Comparison of ENCODE assay signal across 13 cellular contexts in genomic region chr11:91163619-91164451, GRCh38.
DNase-seq lines count a peak whose midpoint lies in the region; ATAC-seq, FAIRE-seq and TF ChIP-seq lines count a peak whose summit lies in the region.
"Had no signal": no experiment of that assay in that cellular context is flagged by ENCODE, and none has a peak within 500 bp of the region (broad histone marks: within the 10 kb centered on the region; RNA-seq: fewer than 3 reads in every experiment).

No MANE protein-coding gene starts in this region.

- no peaks in the 10 kb centered on the region for H3K9me2 ChIP-seq in PC-9 (ENCODE audit: insufficient read depth)

- H3K4me1 ChIP-seq in PC-9 (replicated peaks; ENCODE audit: insufficient read depth), result peaks cover 21% of the 10 kb centered on the region
- H3K4me1 ChIP-seq in pancreas, result peaks cover 0 to 9% (median 0%) of the 10 kb centered on the region in 3 donors
- no peaks in the 10 kb centered on the region for H3K4me1 ChIP-seq in CD8-positive, alpha-beta T cell (ENCODE audit: insufficient read depth, low read length)

- H3K36me3 ChIP-seq in PC-9 (ENCODE audit: low read depth), result no peaks in the 10 kb centered on the region
- no peaks in the 10 kb centered on the region for H3K36me3 ChIP-seq in pancreas
- no peaks in the 10 kb centered on the region for H3K36me3 ChIP-seq in CD8-positive, alpha-beta T cell (ENCODE audit: insufficient read depth, low read length)

- H4K20me1 ChIP-seq in PC-9 (ENCODE audit: insufficient read depth), result no peaks in the 10 kb centered on the region

- no peaks in the 10 kb centered on the region for H3K36me3 Mint-ChIP-seq in CD8-positive, alpha-beta T cell
- H3K36me3 Mint-ChIP-seq in activated T-helper 17 cell treated with anti-CD3 and anti-CD28 coated beads, Interleukin-2, amount 50 U/mL, for 72 hours (ENCODE audit: low read depth), result no peaks in the 10 kb centered on the region
- H3K36me3 Mint-ChIP-seq: activated CD8-positive, alpha-beta memory T cell treated with anti-CD3 and anti-CD28 coated beads, Interleukin-2, amount 10 ng/mL, durations not matched to agents 7 days and 5 days; CD8-positive, alpha-beta memory T cell had no signal

- no peaks in the 10 kb centered on the region for H3K79me2 ChIP-seq in PC-9 (ENCODE audit: low read depth)

- H3K4me2 ChIP-seq in PC-9, result peak overlapping the region; percentile 25; the same call in 1 of the 2 replicates

- no peak overlapping the region for H3K27ac ChIP-seq in PC-9
- peak overlapping the region in 1 of 4 donors; percentile 15 for H3K27ac ChIP-seq in pancreas
- no peak overlapping the region for H3K27ac ChIP-seq in CD8-positive, alpha-beta T cell (ENCODE audit: low read depth, low read length)

- H3K27me3 Mint-ChIP-seq in CD8-positive, alpha-beta T cell (ENCODE audit: low read depth), result no peaks in the 10 kb centered on the region
- H3K27me3 Mint-ChIP-seq in activated T-helper 17 cell treated with anti-CD3 and anti-CD28 coated beads, Interleukin-2, amount 50 U/mL, for 72 hours, result no peaks in the 10 kb centered on the region
- H3K27me3 Mint-ChIP-seq: activated CD8-positive, alpha-beta memory T cell treated with anti-CD3 and anti-CD28 coated beads, Interleukin-2, amount 10 ng/mL, durations not matched to agents 7 days and 5 days; CD8-positive, alpha-beta memory T cell had no signal

- TF ChIP-seq POLR2A in H54 (IDR thresholded peaks at IDR 0.05; ENCODE audit: low read depth, low read length), result no peak

- peak; percentile 58 for FAIRE-seq in H54 (lab: Jason Lieb, UNC)
- FAIRE-seq in pancreas (lab: Jason Lieb, UNC), result no peak

- H3K27me3 ChIP-seq in PC-9 (ENCODE audit: insufficient read depth, low read depth) (no peaks in the 10 kb centered on the region), pancreas (no peaks in the 10 kb centered on the region)
- H3K27me3 ChIP-seq in CD8-positive, alpha-beta T cell (ENCODE audit: insufficient read depth, low read length), result no peaks in the 10 kb centered on the region

- BruUV-seq in PC-9 (replicated peaks; lab: Mats Ljungman, UMichigan), result no TSS peak

- DNase-seq in H54 (ENCODE audit: insufficient read length, low spot score) (no peak), PC-9 (peak in 1 of 2 experiments; percentile 17), fibroblast of mammary gland (ENCODE audit: low read depth) (peak; percentile 17), pancreas (no peak), inferior parietal cortex (ENCODE audit: extremely low spot score) (no peak)
- DNase-seq in CD8-positive, alpha-beta T cell, result no peak
- DNase-seq: activated CD8-positive, alpha-beta memory T cell treated with anti-CD3 and anti-CD28 coated beads, Interleukin-2, amount 10 ng/mL, durations not matched to agents 7 days and 5 days; CD8-positive, alpha-beta memory T cell; central memory CD4-positive, alpha-beta T cell; nephron progenitor cell; stimulated activated CD4-positive, alpha-beta T cell treated with anti-CD3 and anti-CD28 coated beads, Interleukin-4, amount 100 ng/mL, for 1 hour had no signal

- H3K9me3 ChIP-seq in PC-9 (ENCODE audit: insufficient read depth, low read depth) (peaks cover 4% of the 10 kb centered on the region; the same call in 1 of the 2 replicates), pancreas (no peaks in the 10 kb centered on the region)
- no peaks in the 10 kb centered on the region for H3K9me3 ChIP-seq in CD8-positive, alpha-beta T cell (ENCODE audit: low read length)

- H3K4me1 Mint-ChIP-seq in CD8-positive, alpha-beta T cell (ENCODE audit: low read depth), result no peaks in the 10 kb centered on the region
- H3K4me1 Mint-ChIP-seq in activated T-helper 17 cell treated with anti-CD3 and anti-CD28 coated beads, Interleukin-2, amount 50 U/mL, for 72 hours, result no peaks in the 10 kb centered on the region
- H3K4me1 Mint-ChIP-seq: activated CD8-positive, alpha-beta memory T cell treated with anti-CD3 and anti-CD28 coated beads, Interleukin-2, amount 10 ng/mL, durations not matched to agents 7 days and 5 days; CD8-positive, alpha-beta memory T cell; nephron progenitor cell had no signal

- WGBS in pancreas, 2 donors, result 3 to 7% methylated on average over 2 of the region's 2 CpGs

- peak overlapping the region; percentile 7; the same call in 1 of the 2 replicates for H2AFZ ChIP-seq in PC-9

- no peak for TF ChIP-seq CTCF in PC-9 (conservative IDR thresholded peaks at IDR 0.05)
- TF ChIP-seq CTCF in fibroblast of mammary gland (conservative IDR thresholded peaks at IDR 0.05; ENCODE audit: control insufficient read depth, insufficient read depth, low read depth, low read length), result no peak
- no peak for TF ChIP-seq CTCF in pancreas (IDR thresholded peaks at IDR 0.05)
- no peak for TF ChIP-seq CTCF in CD8-positive, alpha-beta T cell (IDR thresholded peaks at IDR 0.05)

- H3K4me3 Mint-ChIP-seq in CD8-positive, alpha-beta T cell, result no peak overlapping the region
- no peak overlapping the region for H3K4me3 Mint-ChIP-seq in activated T-helper 17 cell treated with anti-CD3 and anti-CD28 coated beads, Interleukin-2, amount 50 U/mL, for 72 hours
- H3K4me3 Mint-ChIP-seq: activated CD8-positive, alpha-beta memory T cell treated with anti-CD3 and anti-CD28 coated beads, Interleukin-2, amount 10 ng/mL, durations not matched to agents 7 days and 5 days; CD8-positive, alpha-beta memory T cell; nephron progenitor cell had no signal

- H3K9me3 Mint-ChIP-seq in CD8-positive, alpha-beta T cell, result peaks cover 5% of the 10 kb centered on the region
- H3K9me3 Mint-ChIP-seq in activated T-helper 17 cell treated with anti-CD3 and anti-CD28 coated beads, Interleukin-2, amount 50 U/mL, for 72 hours, result peaks cover 7% of the 10 kb centered on the region
- H3K9me3 Mint-ChIP-seq: nephron progenitor cell had no signal

- intact Hi-C loops in PC-9 (cut with micrococcal nuclease; ENCODE audit: unreplicated experiment) (loop anchor here (2.0 kb wide), 1 partner anchor 59 kb away; no protein-coding TSS in a partner anchor), pancreas (cut with DNase I) (no loop called here)
- intact Hi-C loops in CD8-positive, alpha-beta T cell (cut with DNase I, micrococcal nuclease), result no loop called here

- POLR2A ChIA-PET in PC-9 (lab: Charles Lee; ENCODE audit: unreplicated experiment), result no interaction called here
- POLR2A ChIA-PET in CD8-positive, alpha-beta T cell (lab: Charles Lee), result no interaction called here

- CTCF ChIA-PET in PC-9 (lab: Charles Lee), result no interaction called here
- CTCF ChIA-PET in CD8-positive, alpha-beta T cell (lab: Charles Lee), result no interaction called here

- no peak overlapping the region for H3K27ac Mint-ChIP-seq in CD8-positive, alpha-beta T cell
- H3K27ac Mint-ChIP-seq in activated T-helper 17 cell treated with anti-CD3 and anti-CD28 coated beads, Interleukin-2, amount 50 U/mL, for 72 hours, result no peak overlapping the region
- H3K27ac Mint-ChIP-seq: activated CD8-positive, alpha-beta memory T cell treated with anti-CD3 and anti-CD28 coated beads, Interleukin-2, amount 10 ng/mL, durations not matched to agents 7 days and 5 days; CD8-positive, alpha-beta memory T cell; nephron progenitor cell had no signal

- peak; percentile 35 to 77 (median 76) for ATAC-seq in pancreas
- no peak for ATAC-seq in GM21381 (IDR thresholded peaks at IDR 0.05; ENCODE audit: unreplicated experiment)
- no peak for ATAC-seq in CD8-positive, alpha-beta T cell
- no peak for ATAC-seq in activated T-helper 17 cell treated with anti-CD3 and anti-CD28 coated beads, Interleukin-2, amount 50 U/mL, for 72 hours (replicated peaks)
- ATAC-seq: activated CD8-positive, alpha-beta memory T cell treated with anti-CD3 and anti-CD28 coated beads, Interleukin-2, amount 10 ng/mL, durations not matched to agents 7 days and 5 days had no signal

- H3K4me3 ChIP-seq in PC-9 (no peak overlapping the region), fibroblast of mammary gland (ENCODE audit: control insufficient read depth, low read depth, low read length) (no peak overlapping the region), pancreas (no peak overlapping the region)
- H3K4me3 ChIP-seq in CD8-positive, alpha-beta T cell (ENCODE audit: low read depth, low read length), result no peak overlapping the region

- no peaks in the 10 kb centered on the region for H3F3A ChIP-seq in PC-9 (ENCODE audit: insufficient read depth, low read depth)

Comparison
In these comparisons a context has a peak if more than half of its experiments do, and no peak if none do; other contexts are left out.
1. ATAC-seq: peak in pancreas (4 of 4); none in GM21381 (single experiment), CD8-positive, alpha-beta T cell (single experiment) and activated T-helper 17 cell treated with anti-CD3 and anti-CD28 coated beads, Interleukin-2, amount 50 U/mL, for 72 hours (single experiment).